ENCODE assay signal across 18 cellular contexts in genomic region chr9:38181216-38181615, GRCh38.
A peak's percentile ranks its signal among the peaks of the same experiment; 100 is the strongest.
DNase-seq lines count a peak whose midpoint lies in the region; ATAC-seq, FAIRE-seq and TF ChIP-seq lines count a peak whose summit lies in the region.
"Had no signal": no experiment of that assay in that cellular context is flagged by ENCODE, and none has a peak within 500 bp of the region (broad histone marks: within the 10 kb centered on the region; RNA-seq: fewer than 3 reads in every experiment).

No MANE protein-coding gene starts in this region.

- H3K27ac Mint-ChIP-seq in astrocyte (ENCODE audit: unreplicated experiment) = peak overlapping the region; percentile 5
- no peak overlapping the region for H3K27ac Mint-ChIP-seq in stimulated activated naive CD8-positive, alpha-beta T cell treated with anti-CD3 and anti-CD28 coated beads, Interleukin-15, amount 100 ng/mL, for 72 hours
- H3K27ac Mint-ChIP-seq: CD4-positive, CD25-positive, alpha-beta regulatory T cell had no signal

- FAIRE-seq in astrocyte (lab: Jason Lieb, UNC) = no peak
- FAIRE-seq: G401.6 had no signal

- no peak overlapping the region for H3K4me3 Mint-ChIP-seq in astrocyte (ENCODE audit: unreplicated experiment)
- H3K4me3 Mint-ChIP-seq in stimulated activated naive CD8-positive, alpha-beta T cell treated with anti-CD3 and anti-CD28 coated beads, Interleukin-15, amount 100 ng/mL, for 72 hours = no peak overlapping the region
- H3K4me3 Mint-ChIP-seq: CD4-positive, CD25-positive, alpha-beta regulatory T cell had no signal

- no peaks in the 10 kb centered on the region for H3K4me1 ChIP-seq in astrocyte (ENCODE audit: insufficient read depth, low read length)

- no peaks in the 10 kb centered on the region for H4K20me1 ChIP-seq in astrocyte (ENCODE audit: insufficient read depth, low read length)

- H3K36me3 ChIP-seq in astrocyte (ENCODE audit: insufficient read depth, low read length) = no peaks in the 10 kb centered on the region

- DNase-seq in HCEC 1CT = peak; percentile 45
- DNase-seq in astrocyte (ENCODE audit: low read depth) = no peak
- peak; percentile 63 for DNase-seq in fibroblast of mammary gland (ENCODE audit: low read depth)
- DNase-seq in stromal cell of bone marrow (ENCODE audit: low read depth) = peak; percentile 36
- no peak for DNase-seq in stimulated activated naive CD8-positive, alpha-beta T cell treated with anti-CD3 and anti-CD28 coated beads, Interleukin-15, amount 100 ng/mL, for 72 hours
- DNase-seq in COLO668 (lab: John Stamatoyannopoulos, UW; ENCODE audit: unreplicated experiment) = no peak
- DNase-seq in hypothalamus (lab: John Stamatoyannopoulos, UW) = no peak
- DNase-seq: AML-193; CD4-positive, CD25-positive, alpha-beta regulatory T cell; DMS79; NCI-H1105 treated with DMSO at 0.1 percent for 48 hours; NCI-H1694 treated with DMSO at 0.1 percent for 48 hours; NCI-H2107; NCI-H2227 treated with DMSO at 0.1 percent for 48 hours; SHP77 treated with DMSO at 0.1 percent for 48 hours had no signal

- peaks cover 18% of the 10 kb centered on the region for H3K4me1 Mint-ChIP-seq in astrocyte (ENCODE audit: low read depth, unreplicated experiment)
- H3K4me1 Mint-ChIP-seq in stimulated activated naive CD8-positive, alpha-beta T cell treated with anti-CD3 and anti-CD28 coated beads, Interleukin-15, amount 100 ng/mL, for 72 hours = peaks cover 8% of the 10 kb centered on the region

- H3K27me3 ChIP-seq in astrocyte (ENCODE audit: insufficient read depth, low read length) = no peaks in the 10 kb centered on the region

- H3K4me3 ChIP-seq in astrocyte (ENCODE audit: insufficient read depth, low read depth, low read length) (no peak overlapping the region), fibroblast of mammary gland (ENCODE audit: control insufficient read depth, low read depth, low read length) (no peak overlapping the region)

- H3K9me3 Mint-ChIP-seq in astrocyte (ENCODE audit: unreplicated experiment) = no peaks in the 10 kb centered on the region
- H3K9me3 Mint-ChIP-seq in stimulated activated naive CD8-positive, alpha-beta T cell treated with anti-CD3 and anti-CD28 coated beads, Interleukin-15, amount 100 ng/mL, for 72 hours = no peaks in the 10 kb centered on the region

- no peaks in the 10 kb centered on the region for H3K27me3 Mint-ChIP-seq in astrocyte (ENCODE audit: low read depth, unreplicated experiment)
- peaks cover 7% of the 10 kb centered on the region for H3K27me3 Mint-ChIP-seq in stimulated activated naive CD8-positive, alpha-beta T cell treated with anti-CD3 and anti-CD28 coated beads, Interleukin-15, amount 100 ng/mL, for 72 hours

- no peaks in the 10 kb centered on the region for H3K9me3 ChIP-seq in astrocyte (ENCODE audit: insufficient read depth, low read depth, low read length)

- no peak overlapping the region for H3K27ac ChIP-seq in astrocyte (ENCODE audit: low read depth, low read length)

- H3K79me2 ChIP-seq in astrocyte (ENCODE audit: insufficient read depth, low read length) = no peaks in the 10 kb centered on the region

- ATAC-seq in stimulated activated naive CD8-positive, alpha-beta T cell treated with anti-CD3 and anti-CD28 coated beads, Interleukin-15, amount 100 ng/mL, for 72 hours = no peak
- no peak for ATAC-seq in HG02981 (IDR thresholded peaks at IDR 0.05; ENCODE audit: unreplicated experiment)
- ATAC-seq: Panc1 had no signal

- peaks cover 5% of the 10 kb centered on the region for H3K36me3 Mint-ChIP-seq in astrocyte (ENCODE audit: low read depth, unreplicated experiment)
- H3K36me3 Mint-ChIP-seq: CD4-positive, CD25-positive, alpha-beta regulatory T cell had no signal

- H3K9ac ChIP-seq in astrocyte (ENCODE audit: low read length) = no peak overlapping the region

- H3K4me2 ChIP-seq in astrocyte (ENCODE audit: low read length) = no peak overlapping the region

- H2AFZ ChIP-seq in astrocyte (ENCODE audit: low read depth, low read length) = no peak overlapping the region

- TF ChIP-seq CTCF in astrocyte (IDR thresholded peaks at IDR 0.05; ENCODE audit: insufficient read depth, low read depth, low read length) (no peak), fibroblast of mammary gland (conservative IDR thresholded peaks at IDR 0.05; ENCODE audit: control insufficient read depth, insufficient read depth, low read depth, low read length) (no peak)

Comparison
In these comparisons a context has a peak if more than half of its experiments do, and no peak if none do; other contexts are left out.
1. DNase-seq: peak in HCEC 1CT (single experiment), fibroblast of mammary gland (single experiment) and stromal cell of bone marrow (single experiment); none in astrocyte (single experiment), stimulated activated naive CD8-positive, alpha-beta T cell treated with anti-CD3 and anti-CD28 coated beads, Interleukin-15, amount 100 ng/mL, for 72 hours (0 of 2), COLO668 (single experiment) and hypothalamus (0 of 51).